Comparison of ENCODE assay signal across 8 cellular contexts in genomic region chr10:104243009-104243408, GRCh38. TPM values are rescaled to one million over a fixed set of nuclear protein-coding genes. Genes with fewer than 3 reads are reported as not detected.
DNase-seq lines count a peak whose midpoint lies in the region; TF ChIP-seq lines count a peak whose summit lies in the region.
"Not testable (repeated sequence)": the region's sequence is repeated elsewhere in the genome, so short reads cannot be mapped to it uniquely, and the experiment has no call there.
"Had no signal": no experiment of that assay in that cellular context is flagged by ENCODE, and none has a peak within 500 bp of the region (broad histone marks: within the 10 kb centered on the region; RNA-seq: fewer than 3 reads in every experiment).

No MANE protein-coding gene starts in this region.

- H2BK15ac ChIP-seq in mesenchymal stem cell (ENCODE audit: low read depth, poor library complexity, severe bottlenecking): not testable (repeated sequence)

- DNase-seq in HuH-7 (ENCODE audit: low spot score) (peak; percentile 58), mammary epithelial cell (peak; percentile 23), epidermal melanocyte (ENCODE audit: insufficient read length, low spot score) (peak; percentile 50), hippocampal formation (lab: John Stamatoyannopoulos, UW) (peak; percentile 24 to 31), putamen (ENCODE audit: low spot score) (peak; percentile 66), testis (peak; percentile 39)
- not testable (repeated sequence) for DNase-seq in mesenchymal stem cell

- H3K79me2 ChIP-seq in mammary epithelial cell (ENCODE audit: insufficient read depth, low read length): not testable (repeated sequence)

- WGBS in mammary epithelial cell (ENCODE audit: low coverage, missing lambda C conversion rate): 59% methylated on average over 3 of the region's 3 CpGs
- WGBS in mesenchymal stem cell: 99% methylated on average over 3 of the region's 3 CpGs
- WGBS in testis, 2 donors: 72 to 90% methylated on average over 3 of the region's 3 CpGs

- H4K20me1 ChIP-seq in mammary epithelial cell (ENCODE audit: insufficient read depth, low read length): not testable (repeated sequence)

- not testable (repeated sequence) for H3K4me1 ChIP-seq in mammary epithelial cell (ENCODE audit: insufficient read depth, low read length); mesenchymal stem cell (ENCODE audit: control insufficient read depth, insufficient read depth, low read depth, low read length); testis

- H3K36me3 ChIP-seq in mammary epithelial cell (ENCODE audit: insufficient read depth, low read length); mesenchymal stem cell (ENCODE audit: control insufficient read depth in 1 of 2, insufficient read depth in 2 of 2, low read depth in 1 of 2, low read length in 2 of 2); testis (ENCODE audit: low read depth, missing control alignments): not testable (repeated sequence)

- not testable (repeated sequence) for H3K27ac ChIP-seq in mammary epithelial cell (ENCODE audit: insufficient read depth, low read depth, low read length); mesenchymal stem cell (ENCODE audit: low read length, poor library complexity, severe bottlenecking); testis

- TF ChIP-seq POLR2A in testis (IDR thresholded peaks at IDR 0.05): not testable (repeated sequence)

- not testable (repeated sequence) for H3K18ac ChIP-seq in mesenchymal stem cell (ENCODE audit: low read depth in 1 of 2, low read length in 2 of 2)

- H2BK120ac ChIP-seq in mesenchymal stem cell (ENCODE audit: low read depth, low read length): not testable (repeated sequence)

- H4K8ac ChIP-seq in mesenchymal stem cell (ENCODE audit: low read length): not testable (repeated sequence)

- not testable (repeated sequence) for H4K91ac ChIP-seq in mesenchymal stem cell (ENCODE audit: low read length)

- H3K23ac ChIP-seq in mesenchymal stem cell (ENCODE audit: low read length in 2 of 2): not testable (repeated sequence)

- not testable (repeated sequence) for H3K4me3 ChIP-seq in mammary epithelial cell (replicated peaks in 1 of 3; ENCODE audit: insufficient read depth in 1 of 3, low read depth in 2 of 3, low read length in 3 of 3); mesenchymal stem cell (ENCODE audit: insufficient read depth in 1 of 2, low read depth in 1 of 2, low read length in 2 of 2); testis

- in situ Hi-C loops in mammary epithelial cell (cut with MboI; ENCODE audit: low sequenced_read_pairs in 2 of 2): not testable (repeated sequence)

- TF ChIP-seq CTCF in mammary epithelial cell (conservative IDR thresholded peaks at IDR 0.05 in 1 of 2, IDR thresholded peaks at IDR 0.05 in 1 of 2; ENCODE audit: extremely low read depth in 1 of 2, insufficient read depth in 1 of 2, low read depth in 1 of 2, low read length in 2 of 2); testis (IDR thresholded peaks at IDR 0.05): not testable (repeated sequence)

- H3K27me3 ChIP-seq in mammary epithelial cell (ENCODE audit: insufficient read depth, low read length); testis: not testable (repeated sequence)
- peaks cover 3 to 25% of the 10 kb centered on the region in 2 experiments for H3K27me3 ChIP-seq in mesenchymal stem cell (ENCODE audit: control insufficient read depth in 1 of 2, insufficient read depth in 1 of 2, low read length in 2 of 2)

- H3K9me3 ChIP-seq in mammary epithelial cell (replicated peaks; ENCODE audit: insufficient read depth, low read length); mesenchymal stem cell (ENCODE audit: control insufficient read depth, low read length); testis: not testable (repeated sequence)

- not testable (repeated sequence) for H2AK5ac ChIP-seq in mesenchymal stem cell (ENCODE audit: low read length, severe bottlenecking)

- peak overlapping the region in 1 of 2 experiments; percentile 11 for H3K14ac ChIP-seq in mesenchymal stem cell (ENCODE audit: low read length in 2 of 2)

- H2BK12ac ChIP-seq in mesenchymal stem cell (ENCODE audit: low read length in 2 of 2): not testable (repeated sequence)

- H3K79me1 ChIP-seq in mesenchymal stem cell (replicated peaks; ENCODE audit: low read length, poor library complexity, severe bottlenecking): not testable (repeated sequence)

- not testable (repeated sequence) for H2AFZ ChIP-seq in mammary epithelial cell (ENCODE audit: low read depth, low read length)
- peak overlapping the region; percentile 31 for H2AFZ ChIP-seq in mesenchymal stem cell (ENCODE audit: low read depth, low read length)

- CTCF ChIA-PET in mammary epithelial cell (lab: Charles Lee; ENCODE audit: low non-redundant PET): not testable (repeated sequence)

- not testable (repeated sequence) for H2BK5ac ChIP-seq in mesenchymal stem cell (ENCODE audit: low read depth, low read length, poor library complexity, severe bottlenecking)

- intact Hi-C loops in mammary epithelial cell (cut with micrococcal nuclease); testis (cut with DNase I; ENCODE audit: low total_unique reads): not testable (repeated sequence)

- not testable (repeated sequence) for H3K4me2 ChIP-seq in mammary epithelial cell (ENCODE audit: insufficient read depth, low read depth, low read length); mesenchymal stem cell (ENCODE audit: low read length, poor library complexity, severe bottlenecking)

- H3K4ac ChIP-seq in mesenchymal stem cell (ENCODE audit: low read depth in 1 of 2, low read length in 2 of 2): not testable (repeated sequence)

- dilution Hi-C loops in mammary epithelial cell (cut with HindIII; ENCODE audit: low sequenced_read_pairs): not testable (repeated sequence)

- not testable (repeated sequence) for H3K9ac ChIP-seq in mammary epithelial cell (ENCODE audit: insufficient read depth, low read length); mesenchymal stem cell (ENCODE audit: low read length)

- not testable (repeated sequence) for BruUV-seq in mammary epithelial cell (replicated peaks; lab: Mats Ljungman, UMichigan)

RNA-seq across cellular contexts. Expression of gene CFAP43, which starts 10.8 kb away (rescaled TPM):
- total RNA-seq in mammary epithelial cell (under 1 TPM in 1 of 2 donors, not detected in 1; 0.33 TPM), testis (10 to 100 TPM; 37.8 to 72.8 TPM)
- polyA plus RNA-seq in mammary epithelial cell (0.17 TPM), testis (ENCODE audit: insufficient read depth, low read depth, low replicate concordance) (60.7 TPM)
- not detected for polyA minus RNA-seq in mammary epithelial cell
- 0.07 TPM for polyA plus RNA-seq in mesenchymal stem cell (2013, experiment 1 of 2)
- polyA plus RNA-seq in mesenchymal stem cell (2013, experiment 2 of 2): 0.07 TPM
- total RNA-seq: CD8-positive, alpha-beta T cell had no signal

RNA-seq across cellular contexts. Expression of gene GSTO1, which starts 11.7 kb away (rescaled TPM):
- total RNA-seq in mammary epithelial cell: 100 to 1,000 TPM; 203 to 205 TPM
- polyA plus RNA-seq in mammary epithelial cell: 209 TPM
- polyA minus RNA-seq in mammary epithelial cell: 82.4 TPM
- polyA plus RNA-seq in mesenchymal stem cell (2013, experiment 1 of 2): 324 TPM
- 340 TPM for polyA plus RNA-seq in mesenchymal stem cell (2013, experiment 2 of 2)
- total RNA-seq in testis: 10 to 100 TPM in 1 of 2 donors, 1 to 10 TPM in 1; 10.0 to 16.4 TPM
- 35.2 TPM for polyA plus RNA-seq in testis (ENCODE audit: insufficient read depth, low read depth, low replicate concordance)

RNA-seq across cellular contexts. Expression of gene GSTO2, which starts 26.0 kb away (rescaled TPM):
- total RNA-seq in mammary epithelial cell (10 to 100 TPM; 16.2 to 26.8 TPM), testis (10 to 100 TPM; 28.9 to 51.7 TPM)
- polyA plus RNA-seq in mammary epithelial cell (43.3 TPM), testis (ENCODE audit: insufficient read depth, low read depth, low replicate concordance) (53.7 TPM)
- 56.6 TPM for polyA minus RNA-seq in mammary epithelial cell
- 2.3 TPM for polyA plus RNA-seq in mesenchymal stem cell (2013, experiment 1 of 2)
- polyA plus RNA-seq in mesenchymal stem cell (2013, experiment 2 of 2): 1.9 TPM

Comparison
In these comparisons a context has a peak if more than half of its experiments do, and no peak if none do; other contexts are left out.
1. RNA of gene CFAP43, which starts 10.8 kb away (total RNA-seq): 37.8 to 72.8 TPM in testis; 0.33 TPM in mammary epithelial cell; every median in the first group is over 10 times any median in the second.
2. RNA of gene GSTO1, which starts 11.7 kb away (total RNA-seq): 203 to 205 TPM in mammary epithelial cell; 10.0 to 16.4 TPM in testis; every median in the first group is over 10 times any median in the second.